In the genomic region with DNA sequence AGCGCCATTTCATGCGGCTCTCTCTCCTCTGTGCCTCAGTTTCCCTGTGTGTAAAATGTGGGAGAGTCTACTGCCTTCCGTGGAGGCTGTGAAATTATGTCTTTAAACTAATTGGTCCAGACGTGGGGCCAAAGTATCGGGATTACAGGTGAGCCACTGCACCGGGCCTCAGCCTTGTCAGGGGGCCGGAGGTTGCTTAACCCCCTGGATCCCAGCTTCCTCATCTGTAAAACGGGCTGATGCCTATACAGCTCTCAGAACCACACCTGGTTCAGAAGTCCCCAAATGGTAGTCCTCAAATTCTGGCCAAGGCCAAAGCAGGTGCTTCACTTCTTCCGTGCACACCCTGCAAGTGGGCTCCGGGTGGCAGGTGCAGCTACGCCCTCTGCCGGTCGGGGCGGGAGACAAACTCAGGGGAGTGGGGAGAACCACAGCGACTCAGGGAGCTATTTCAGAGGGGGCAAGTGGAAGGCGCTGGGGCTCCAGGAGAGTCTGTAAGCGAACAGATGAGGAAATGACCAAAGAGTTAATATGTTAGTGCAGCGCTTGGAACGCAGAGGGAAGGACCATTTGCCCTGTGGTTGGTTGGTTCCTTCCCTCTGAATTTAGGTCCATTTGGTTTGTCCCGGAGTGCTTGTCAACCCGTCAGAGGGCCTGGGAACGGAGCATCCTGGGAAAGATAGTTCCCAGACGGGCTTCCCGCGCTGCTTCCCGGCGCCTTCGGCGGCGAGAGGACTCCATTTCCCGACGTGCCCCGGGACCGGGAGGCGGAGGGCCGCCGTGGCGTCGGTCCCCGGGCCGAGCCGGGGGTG, we compare ENCODE assay signal across 8 cellular contexts. TPM values are rescaled to one million over a fixed set of nuclear protein-coding genes. Genes with fewer than 3 reads are reported as not detected.
A peak's percentile ranks its signal among the peaks of the same experiment; 100 is the strongest.
DNase-seq lines count a peak whose midpoint lies in the region; ATAC-seq and TF ChIP-seq lines count a peak whose summit lies in the region.

MGRN1 (plus strand) TSS at position 812 of the 812 bp plus-strand sequence. CDS start 135 bp downstream, outside the sequence.

- H3K4me3 ChIP-seq in HUES64 (ENCODE audit: low read length) (peak within 1 kb of the TSS; percentile 81), OCI-LY1 (ENCODE audit: low read depth, low read length, poor library complexity, severe bottlenecking) (peak within 1 kb of the TSS; percentile 92)

- no peaks in the 10 kb centered on the region for H3F3A ChIP-seq in OCI-LY1 (ENCODE audit: insufficient read depth, low read length)

- H3K27me3 Mint-ChIP-seq in endothelial cell (ENCODE audit: unreplicated experiment) (peaks cover 8% of the 10 kb centered on the region), mesothelial cell of epicardium (ENCODE audit: low read depth) (no peaks in the 10 kb centered on the region)

- peak; percentile 75 for ATAC-seq in GM21447 (IDR thresholded peaks at IDR 0.05; ENCODE audit: unreplicated experiment)

- peak; percentile 95 for DNase-seq in D341Med (ENCODE audit: low spot score)
- peak; percentile 88 for DNase-seq in activated CD8-positive, alpha-beta memory T cell treated with anti-CD3 and anti-CD28 coated beads, Interleukin-2, amount 50 U/mL, for 4 hours
- DNase-seq in endothelial cell (ENCODE audit: low spot score), result peak; percentile 91
- DNase-seq in mesothelial cell of epicardium (ENCODE audit: low spot score in 2 of 2, unreplicated experiment in 2 of 2), result peak; percentile 83 to 93
- peak; percentile 81 to 87 for DNase-seq in stimulated activated CD8-positive, alpha-beta memory T cell treated with anti-CD3 and anti-CD28 coated beads, Interleukin-15, amount 100 ng/mL, for 4 hours (ENCODE audit: low read depth in 2 of 2)

- H3K27me3 ChIP-seq in HUES64 (ENCODE audit: insufficient read depth, low read length), result no peaks in the 10 kb centered on the region
- H3K27me3 ChIP-seq in OCI-LY1 (ENCODE audit: insufficient read depth, low read length), result no peaks in the 10 kb centered on the region

- H3K27ac ChIP-seq in HUES64 (ENCODE audit: low read depth, low read length), result peak within 1 kb of the TSS; percentile 87
- peak within 1 kb of the TSS; percentile 69 for H3K27ac ChIP-seq in OCI-LY1 (ENCODE audit: low read depth, low read length, poor library complexity, severe bottlenecking)

- H3K4me3 Mint-ChIP-seq in endothelial cell (ENCODE audit: unreplicated experiment) (peak within 1 kb of the TSS; percentile 99), mesothelial cell of epicardium (peak within 1 kb of the TSS; percentile 92)

- H3K9me3 Mint-ChIP-seq in endothelial cell (ENCODE audit: unreplicated experiment) (no peaks in the 10 kb centered on the region), mesothelial cell of epicardium (no peaks in the 10 kb centered on the region)

- H3K79me2 ChIP-seq in OCI-LY1 (ENCODE audit: insufficient read depth, low read length), result peaks cover 28% of the 10 kb centered on the region

- no peaks in the 10 kb centered on the region for H3K9me3 ChIP-seq in HUES64 (ENCODE audit: insufficient read depth, low read depth, low read length)
- H3K9me3 ChIP-seq in OCI-LY1 (ENCODE audit: low read length), result no peaks in the 10 kb centered on the region

- peak within 1 kb of the TSS; percentile 99 for H3K4me2 ChIP-seq in OCI-LY1 (ENCODE audit: low read length)

- H3K36me3 Mint-ChIP-seq in endothelial cell (ENCODE audit: low read depth, unreplicated experiment) (peaks cover 4% of the 10 kb centered on the region), mesothelial cell of epicardium (peaks cover 6% of the 10 kb centered on the region)

- H3K36me3 ChIP-seq in HUES64 (ENCODE audit: insufficient read depth, low read length) (0 out of 2 replicates have a peak, but pooled peaks cover 6% of the 10 kb centered on the region), OCI-LY1 (ENCODE audit: insufficient read depth, low read length) (peaks cover 12% of the 10 kb centered on the region; the same call in 1 of the 2 replicates)

- H3K4me1 ChIP-seq in HUES64 (ENCODE audit: insufficient read depth, low read length) (0 out of 2 replicates have a peak, but pooled peaks cover 4% of the 10 kb centered on the region), OCI-LY1 (ENCODE audit: insufficient read depth, low read length, severe bottlenecking) (peaks cover 22% of the 10 kb centered on the region)

- H3K9ac ChIP-seq in HUES64 (ENCODE audit: low read depth, low read length), result peak within 1 kb of the TSS; percentile 95
- H3K9ac ChIP-seq in OCI-LY1 (ENCODE audit: low read length), result peak within 1 kb of the TSS; percentile 87

- H3K4me1 Mint-ChIP-seq in endothelial cell (ENCODE audit: unreplicated experiment), result peaks cover 18% of the 10 kb centered on the region
- peaks cover 20% of the 10 kb centered on the region for H3K4me1 Mint-ChIP-seq in mesothelial cell of epicardium

- H3K27ac Mint-ChIP-seq in endothelial cell (ENCODE audit: unreplicated experiment) (peak within 1 kb of the TSS; percentile 99), mesothelial cell of epicardium (peak within 1 kb of the TSS; percentile 97)

- H3K9me2 ChIP-seq in OCI-LY1 (ENCODE audit: low read depth, low read length), result no peaks in the 10 kb centered on the region

- no peak within 1 kb of the TSS for H2AFZ ChIP-seq in OCI-LY1 (ENCODE audit: low read length)

- H4K20me1 ChIP-seq in OCI-LY1 (ENCODE audit: insufficient read depth, low read length), result no peaks in the 10 kb centered on the region

- 16% methylated on average over 42 of the region's 42 CpGs for WGBS in HUES64

- peak; percentile 99 for TF ChIP-seq CTCF in OCI-LY1 (IDR thresholded peaks at IDR 0.05; ENCODE audit: low read length)
- TF ChIP-seq CTCF in endothelial cell (IDR thresholded peaks at IDR 0.05; ENCODE audit: unreplicated experiment), result peak; percentile 92
- peak; percentile 85 for TF ChIP-seq CTCF in mesothelial cell of epicardium (IDR thresholded peaks at IDR 0.05; ENCODE audit: unreplicated experiment)

RNA-seq across cellular contexts. Expression of gene MGRN1, which starts in this region (rescaled TPM):
- polyA plus RNA-seq in HUES64 (2013, experiment 1 of 2), result 37.3 TPM
- 40.3 TPM for polyA plus RNA-seq in HUES64 (2013, experiment 2 of 2)
- total RNA-seq in endothelial cell (ENCODE audit: unreplicated experiment) (82.5 TPM), mesothelial cell of epicardium (110 to 121 TPM (median 117 TPM) in 3 replicates)

Comparison
In these comparisons a context has a peak if more than half of its experiments do, and no peak if none do; other contexts are left out.
1. Peak in every context shown above with its lines: DNase-seq, ATAC-seq, H3K4me3 ChIP-seq and H3K27ac ChIP-seq.